Comparison of ENCODE assay signal across 15 cellular contexts in genomic region chr16:73093146-73094144, GRCh38. TPM values are rescaled to one million over a fixed set of nuclear protein-coding genes. Genes with fewer than 3 reads are reported as not detected.
A peak's percentile ranks its signal among the peaks of the same experiment; 100 is the strongest.
DNase-seq lines count a peak whose midpoint lies in the region; ATAC-seq and TF ChIP-seq lines count a peak whose summit lies in the region.
"Had no signal": no experiment of that assay in that cellular context is flagged by ENCODE, and none has a peak within 500 bp of the region (broad histone marks: within the 10 kb centered on the region; RNA-seq: fewer than 3 reads in every experiment).

No MANE protein-coding gene starts in this region.

- H3K36me3 Mint-ChIP-seq in endothelial cell (ENCODE audit: low read depth, unreplicated experiment) (no peaks in the 10 kb centered on the region), nephron progenitor cell (ENCODE audit: low read depth) (no peaks in the 10 kb centered on the region), T-cell (no peaks in the 10 kb centered on the region)

- CTCF ChIA-PET in A673 (lab: Charles Lee), result interaction anchor here (0.7 kb wide), 1 partner anchor 11 kb away, joined by 3 read pairs; no protein-coding TSS in a partner anchor
- CTCF ChIA-PET in GM10248 (lab: Yijun Ruan, JAX), result no interaction called here
- CTCF ChIA-PET in T-cell (lab: Charles Lee), result no interaction called here

- H3K27ac Mint-ChIP-seq in endothelial cell (ENCODE audit: unreplicated experiment) (peak overlapping the region; percentile 68), nephron progenitor cell (peak overlapping the region; percentile 55), T-cell (peak overlapping the region in 1 of 2 donors; percentile 4)

- H3K27ac ChIP-seq in A673 (ENCODE audit: low read depth, low read length, poor library complexity, severe bottlenecking) (no peak overlapping the region), SJCRH30 (no peak overlapping the region)
- H3K27ac ChIP-seq: neutrophil had no signal

- intact Hi-C loops in A673 (cut with micrococcal nuclease; ENCODE audit: unreplicated experiment), result no loop called here

- H3K36me3 ChIP-seq in A673 (ENCODE audit: insufficient read depth, low read length, poor library complexity, severe bottlenecking) (no peaks in the 10 kb centered on the region), SJCRH30 (no peaks in the 10 kb centered on the region)
- H3K36me3 ChIP-seq: neutrophil had no signal

- ATAC-seq in T-cell (replicated peaks in 1 of 4), result no peak

- H3K4me3 Mint-ChIP-seq in endothelial cell (ENCODE audit: unreplicated experiment), result no peak overlapping the region
- H3K4me3 Mint-ChIP-seq in nephron progenitor cell, result no peak overlapping the region
- H3K4me3 Mint-ChIP-seq in T-cell, result no peak overlapping the region

- no peaks in the 10 kb centered on the region for H3K27me3 ChIP-seq in A673 (replicated peaks; ENCODE audit: insufficient read depth, low read depth, low read length, poor library complexity)
- H3K27me3 ChIP-seq in SJCRH30, result no peaks in the 10 kb centered on the region
- H3K27me3 ChIP-seq: neutrophil had no signal

- BruUV-seq in A673 (replicated peaks; lab: Mats Ljungman, UMichigan), result no TSS peak

- H3K9me3 Mint-ChIP-seq in endothelial cell (ENCODE audit: unreplicated experiment) (no peaks in the 10 kb centered on the region), nephron progenitor cell (no peaks in the 10 kb centered on the region), T-cell (peaks cover 0 to 3% (median 2%) of the 10 kb centered on the region in 3 donors)

- peak; percentile 27 for DNase-seq in A673 (ENCODE audit: low spot score)
- DNase-seq in SJCRH30, result peak; percentile 2 to 5
- DNase-seq in endothelial cell (ENCODE audit: low spot score), result no peak
- no peak for DNase-seq in nephron progenitor cell
- DNase-seq in GM10248 (ENCODE audit: extremely low spot score), result no peak
- no peak for DNase-seq in activated CD4-positive, alpha-beta T cell treated with anti-CD3 and anti-CD28 coated beads, Interleukin-2, amount 50 U/mL, for 48 hours
- DNase-seq in T-cell, result no peak
- DNase-seq in SKM-1 (lab: John Stamatoyannopoulos, UW; ENCODE audit: unreplicated experiment), result no peak
- DNase-seq: erythroblast; GOT3; NCI-H1417 treated with DMSO at 0.1 percent for 48 hours; NCI-H345; stimulated activated naive CD4-positive, alpha-beta T cell had no signal

- H3K9me3 ChIP-seq in A673 (ENCODE audit: low read depth, low read length, poor library complexity, severe bottlenecking) (no peaks in the 10 kb centered on the region), SJCRH30 (replicated peaks) (no peaks in the 10 kb centered on the region)
- H3K9me3 ChIP-seq: neutrophil had no signal

- TF ChIP-seq CTCF in A673 (conservative IDR thresholded peaks at IDR 0.05; ENCODE audit: low read depth, low read length) (no peak), endothelial cell (IDR thresholded peaks at IDR 0.05; ENCODE audit: unreplicated experiment) (no peak), nephron progenitor cell (IDR thresholded peaks at IDR 0.05) (no peak), GM10248 (IDR thresholded peaks at IDR 0.05; ENCODE audit: control extremely low read depth, extremely low read depth, low read depth, missing control alignments) (no peak)

- H3K4me1 ChIP-seq in A673 (ENCODE audit: insufficient read depth, low read length, poor library complexity, severe bottlenecking) (peaks cover 23% of the 10 kb centered on the region), SJCRH30 (peaks cover 6% of the 10 kb centered on the region; the same call in 1 of the 2 replicates)

- H3K4me3 ChIP-seq in A673 (ENCODE audit: low read depth, low read length, poor library complexity, severe bottlenecking), result no peak overlapping the region
- H3K4me3 ChIP-seq in SJCRH30, result no peak overlapping the region
- H3K4me3 ChIP-seq: lung had no signal

- H3K4me1 Mint-ChIP-seq in endothelial cell (ENCODE audit: unreplicated experiment) (peaks cover 14% of the 10 kb centered on the region), nephron progenitor cell (peaks cover 32% of the 10 kb centered on the region), T-cell (peaks cover 0 to 10% (median 6%) of the 10 kb centered on the region in 3 donors)

- H3K27me3 Mint-ChIP-seq in endothelial cell (ENCODE audit: unreplicated experiment) (peaks cover 2% of the 10 kb centered on the region), nephron progenitor cell (ENCODE audit: low read depth, poor library complexity) (peaks cover 12% of the 10 kb centered on the region), T-cell (peaks cover 0 to 1% of the 10 kb centered on the region in 2 donors)

- POLR2A ChIA-PET in A673 (lab: Charles Lee; ENCODE audit: low non-redundant PET), result no interaction called here
- POLR2A ChIA-PET in GM10248 (lab: Yijun Ruan, JAX), result no interaction called here
- POLR2A ChIA-PET in T-cell (lab: Charles Lee), result no interaction called here

RNA-seq across cellular contexts. Expression of gene ZFHX3, which starts 45.5 kb away (rescaled TPM):
- 21.7 and 21.8 TPM in 2 replicates for total RNA-seq in A673 (2021)
- 4.4 and 5.1 TPM in 2 replicates for total RNA-seq in SJCRH30 (2014; rRNA removed; shearing (Covaris generic))
- 17.7 TPM for total RNA-seq in endothelial cell (ENCODE audit: unreplicated experiment)
- 1 to 10 TPM in 3 of 5 donors, under 1 TPM in 2; 0.35 to 2.1 (median 1.0) TPM for total RNA-seq in T-cell

Comparison
In these comparisons a context has a peak if more than half of its experiments do, and no peak if none do; other contexts are left out.
1. DNase-seq: peak in A673 (single experiment) and SJCRH30 (2 of 2); none in endothelial cell (single experiment), nephron progenitor cell (single experiment), GM10248 (single experiment), activated CD4-positive, alpha-beta T cell treated with anti-CD3 and anti-CD28 coated beads, Interleukin-2, amount 50 U/mL, for 48 hours (0 of 2), T-cell (0 of 34) and SKM-1 (single experiment).